Comparison of ENCODE assay signal across 12 cellular contexts in genomic region chr4:146029147-146029546, GRCh38.
DNase-seq lines count a peak whose midpoint lies in the region; ATAC-seq, FAIRE-seq and TF ChIP-seq lines count a peak whose summit lies in the region.
"Had no signal": no experiment of that assay in that cellular context is flagged by ENCODE, and none has a peak within 500 bp of the region (broad histone marks: within the 10 kb centered on the region; RNA-seq: fewer than 3 reads in every experiment).

No MANE protein-coding gene starts in this region.

- H3K27me3 Mint-ChIP-seq in astrocyte (ENCODE audit: low read depth, unreplicated experiment): no peaks in the 10 kb centered on the region
- H3K27me3 Mint-ChIP-seq in activated CD4-positive, alpha-beta T cell treated with anti-CD3 and anti-CD28 coated beads for 36 hours: peaks cover 17% of the 10 kb centered on the region

- H4K20me1 ChIP-seq in astrocyte (ENCODE audit: insufficient read depth, low read length): no peaks in the 10 kb centered on the region

- H3K27ac ChIP-seq in astrocyte (ENCODE audit: low read depth, low read length): no peak overlapping the region
- H3K27ac ChIP-seq in Peyer's patch: peak overlapping the region in 1 of 4 donors; percentile 11

- no peaks in the 10 kb centered on the region for H3K79me2 ChIP-seq in astrocyte (ENCODE audit: insufficient read depth, low read length)

- H3K27me3 ChIP-seq in GM06990 (replicated peaks; ENCODE audit: control insufficient read depth, insufficient read depth, low read length) (no peaks in the 10 kb centered on the region), astrocyte (ENCODE audit: insufficient read depth, low read length) (no peaks in the 10 kb centered on the region), Peyer's patch (no peaks in the 10 kb centered on the region)

- TF ChIP-seq CTCF in GM06990 (IDR thresholded peaks at IDR 0.05; ENCODE audit: insufficient read depth, low read length, poor library complexity, severe bottlenecking) (peak; percentile 35), astrocyte (IDR thresholded peaks at IDR 0.05; ENCODE audit: insufficient read depth, low read depth, low read length) (peak; percentile 7), D721Med (IDR thresholded peaks at IDR 0.05; ENCODE audit: insufficient read depth, missing control alignments) (no peak), Peyer's patch (IDR thresholded peaks at IDR 0.05) (no peak)

- H3K4me3 ChIP-seq in GM06990 (replicated peaks; ENCODE audit: low read depth, low read length): no peak overlapping the region
- H3K4me3 ChIP-seq in astrocyte (ENCODE audit: insufficient read depth, low read depth, low read length): no peak overlapping the region
- H3K4me3 ChIP-seq in Peyer's patch: no peak overlapping the region

- POLR2A ChIA-PET in activated CD4-positive, alpha-beta T cell treated with anti-CD3 and anti-CD28 coated beads for 36 hours (lab: Charles Lee): no interaction called here

- TF ChIP-seq POLR2A in Peyer's patch (IDR thresholded peaks at IDR 0.05): no peak

- H3K9me3 Mint-ChIP-seq in astrocyte (ENCODE audit: unreplicated experiment): peaks cover 2% of the 10 kb centered on the region
- H3K9me3 Mint-ChIP-seq in activated CD4-positive, alpha-beta T cell treated with anti-CD3 and anti-CD28 coated beads for 36 hours (ENCODE audit: low read depth): peaks cover 1% of the 10 kb centered on the region

- H2AFZ ChIP-seq in astrocyte (ENCODE audit: low read depth, low read length): no peak overlapping the region

- H3K27ac Mint-ChIP-seq in astrocyte (ENCODE audit: unreplicated experiment): no peak overlapping the region
- no peak overlapping the region for H3K27ac Mint-ChIP-seq in activated CD4-positive, alpha-beta T cell treated with anti-CD3 and anti-CD28 coated beads for 36 hours

- H3K4me3 Mint-ChIP-seq in astrocyte (ENCODE audit: unreplicated experiment): no peak overlapping the region
- no peak overlapping the region for H3K4me3 Mint-ChIP-seq in activated CD4-positive, alpha-beta T cell treated with anti-CD3 and anti-CD28 coated beads for 36 hours
- H3K4me3 Mint-ChIP-seq: central memory CD8-positive, alpha-beta T cell; neural crest cell had no signal

- CTCF ChIA-PET in activated CD4-positive, alpha-beta T cell treated with anti-CD3 and anti-CD28 coated beads for 36 hours (lab: Charles Lee): interaction anchor here (0.8 kb wide), 1 partner anchor 970 kb away, joined by 3 read pairs; no protein-coding TSS in a partner anchor

- H3K36me3 ChIP-seq in GM06990 (ENCODE audit: control insufficient read depth, insufficient read depth, low read length): no peaks in the 10 kb centered on the region
- H3K36me3 ChIP-seq in astrocyte (ENCODE audit: insufficient read depth, low read length): no peaks in the 10 kb centered on the region
- no peaks in the 10 kb centered on the region for H3K36me3 ChIP-seq in Peyer's patch

- H3K36me3 Mint-ChIP-seq in astrocyte (ENCODE audit: low read depth, unreplicated experiment): no peaks in the 10 kb centered on the region
- H3K36me3 Mint-ChIP-seq in activated CD4-positive, alpha-beta T cell treated with anti-CD3 and anti-CD28 coated beads for 36 hours (ENCODE audit: low read depth): no peaks in the 10 kb centered on the region

- H3K4me1 Mint-ChIP-seq in astrocyte (ENCODE audit: low read depth, unreplicated experiment): peaks cover 11% of the 10 kb centered on the region
- H3K4me1 Mint-ChIP-seq in activated CD4-positive, alpha-beta T cell treated with anti-CD3 and anti-CD28 coated beads for 36 hours: peaks cover 13% of the 10 kb centered on the region

- H3K9me3 ChIP-seq in astrocyte (ENCODE audit: insufficient read depth, low read depth, low read length) (no peaks in the 10 kb centered on the region), Peyer's patch (no peaks in the 10 kb centered on the region)

- intact Hi-C loops in activated CD4-positive, alpha-beta T cell treated with anti-CD3 and anti-CD28 coated beads for 36 hours (cut with DNase I, micrococcal nuclease): no loop called here

- FAIRE-seq in astrocyte (lab: Jason Lieb, UNC) (no peak), D721Med (lab: Jason Lieb, UNC) (no peak)

- no peak overlapping the region for H3K9ac ChIP-seq in astrocyte (ENCODE audit: low read length)

- H3K4me1 ChIP-seq in astrocyte (ENCODE audit: insufficient read depth, low read length) (no peaks in the 10 kb centered on the region), Peyer's patch (peaks cover 0 to 31% (median 5%) of the 10 kb centered on the region in 4 donors)

- ATAC-seq in GM19463 (IDR thresholded peaks at IDR 0.05; ENCODE audit: unreplicated experiment) (peak; percentile 47), HG03066 (IDR thresholded peaks at IDR 0.05; ENCODE audit: low read depth, unreplicated experiment) (peak; percentile 45)
- ATAC-seq in activated CD4-positive, alpha-beta T cell treated with anti-CD3 and anti-CD28 coated beads for 36 hours: no peak

- DNase-seq in GM06990 (ENCODE audit: extremely low read depth, insufficient read length) (no peak), astrocyte (ENCODE audit: low read depth) (peak; percentile 16), D721Med (ENCODE audit: insufficient read length, low spot score) (no peak), nucleus accumbens (lab: John Stamatoyannopoulos, UW) (no peak), Peyer's patch (no peak)
- DNase-seq in activated CD4-positive, alpha-beta T cell treated with anti-CD3 and anti-CD28 coated beads for 36 hours: no peak
- DNase-seq: H7, NCI-H1092 had no signal

- no peak overlapping the region for H3K4me2 ChIP-seq in astrocyte (ENCODE audit: low read length)

Comparison
In these comparisons a context has a peak if more than half of its experiments do, and no peak if none do; other contexts are left out.
1. CTCF ChIP-seq: peak in GM06990 (single experiment) and astrocyte (single experiment); none in D721Med (single experiment) and Peyer's patch (0 of 6).